In the genomic region with DNA sequence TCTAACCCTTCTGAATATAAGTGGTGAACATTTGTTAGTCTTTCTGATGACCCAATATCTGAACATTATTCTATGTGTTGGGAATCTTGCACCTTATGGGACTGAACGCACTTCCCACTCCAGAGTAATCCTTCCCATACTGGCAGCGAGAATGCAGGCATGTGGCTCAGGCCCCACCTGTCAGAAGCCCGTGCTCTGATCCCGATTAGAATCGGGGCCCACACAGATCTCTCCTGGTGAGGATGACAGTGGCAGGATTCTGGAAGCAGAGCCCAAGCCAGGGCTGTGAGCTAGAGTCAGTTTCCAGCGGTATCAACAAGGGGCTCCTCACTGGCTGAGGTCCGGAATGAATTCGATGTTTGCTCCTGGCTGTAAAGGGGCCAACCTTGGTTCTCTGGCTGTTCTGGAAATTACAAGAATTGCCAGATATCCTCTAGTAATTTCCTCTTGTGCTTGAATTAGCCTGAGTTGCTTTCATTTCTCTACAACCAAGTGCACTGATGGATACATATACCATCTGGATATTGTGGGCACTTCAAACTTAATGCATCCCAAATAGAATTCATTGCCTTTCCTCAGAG, we compare ENCODE assay signal across 19 cellular contexts.
DNase-seq lines count a peak whose midpoint lies in the region; ATAC-seq and TF ChIP-seq lines count a peak whose summit lies in the region.
"Had no signal": no experiment of that assay in that cellular context is flagged by ENCODE, and none has a peak within 500 bp of the region (broad histone marks: within the 10 kb centered on the region; RNA-seq: fewer than 3 reads in every experiment).

No MANE protein-coding gene starts in this region.

- TF ChIP-seq POLR2A in heart left ventricle (IDR thresholded peaks at IDR 0.05), result no peak

- H3K9me3 ChIP-seq in heart left ventricle, result peaks cover 0 to 16% (median 0%) of the 10 kb centered on the region in 12 donors
- peaks cover 0 to 3% of the 10 kb centered on the region in 2 donors for H3K9me3 ChIP-seq in right atrium auricular region
- no peaks in the 10 kb centered on the region for H3K9me3 ChIP-seq in WERI-Rb-1 (ENCODE audit: severe bottlenecking)
- peaks cover 0 to 9% (median 5%) of the 10 kb centered on the region in 5 donors for H3K9me3 ChIP-seq in subcutaneous abdominal adipose tissue (ENCODE audit: control insufficient read depth in 5 of 5, low read length in 5 of 5)

- WGBS in heart left ventricle, 4 donors, result 32 to 50% (median 40%) methylated on average over 8 of the region's 8 CpGs

- no peak for TF ChIP-seq CTCF in heart left ventricle (IDR thresholded peaks at IDR 0.05)
- no peak for TF ChIP-seq CTCF in right atrium auricular region (IDR thresholded peaks at IDR 0.05)
- no peak for TF ChIP-seq CTCF in WERI-Rb-1 (IDR thresholded peaks at IDR 0.05; ENCODE audit: low read depth, low read length)

- no peaks in the 10 kb centered on the region for H3K36me3 ChIP-seq in heart left ventricle
- H3K36me3 ChIP-seq in right atrium auricular region, result no peaks in the 10 kb centered on the region
- H3K36me3 ChIP-seq in WERI-Rb-1, result no peaks in the 10 kb centered on the region
- no peaks in the 10 kb centered on the region for H3K36me3 ChIP-seq in subcutaneous abdominal adipose tissue (ENCODE audit: control insufficient read depth in 5 of 5, insufficient read depth in 5 of 5, low read length in 5 of 5)

- ATAC-seq in heart left ventricle (peak in 1 of 4 donors; percentile 70), left ventricle myocardium superior (peak; percentile 17), HG03521 (IDR thresholded peaks at IDR 0.05; ENCODE audit: unreplicated experiment) (no peak)
- ATAC-seq: A549 had no signal

- no peak for DNase-seq in heart left ventricle
- no peak for DNase-seq in right atrium auricular region (ENCODE audit: low spot score)
- DNase-seq in WERI-Rb-1, result peak; percentile 80
- DNase-seq in left ventricle myocardium superior, result no peak
- no peak for DNase-seq in germinal center (ENCODE audit: low spot score)
- DNase-seq: Caco-2; CD4-positive, alpha-beta T cell; H9; Karpas-422; NCI-H1048; NCI-H1436; NCI-H2081; NCI-H510A; NCI-H748 treated with DMSO at 0.1 percent for 48 hours; OCI-M1; SHP77 treated with DMSO at 0.1 percent for 48 hours had no signal

- H3K4me3 ChIP-seq in heart left ventricle (no peak overlapping the region), right atrium auricular region (no peak overlapping the region), WERI-Rb-1 (ENCODE audit: low read depth, low read length) (no peak overlapping the region), subcutaneous abdominal adipose tissue (ENCODE audit: low read depth in 1 of 5, low read length in 5 of 5) (no peak overlapping the region)
- H3K4me3 ChIP-seq: A549 had no signal

- H3K27me3 ChIP-seq in heart left ventricle (no peaks in the 10 kb centered on the region), right atrium auricular region (no peaks in the 10 kb centered on the region), WERI-Rb-1 (ENCODE audit: insufficient read depth, low read depth, severe bottlenecking) (no peaks in the 10 kb centered on the region), subcutaneous abdominal adipose tissue (ENCODE audit: control insufficient read depth in 5 of 5, insufficient read depth in 4 of 5, low read length in 5 of 5) (no peaks in the 10 kb centered on the region)

- peak overlapping the region in 1 of 5 donors; percentile 42 for H3K9ac ChIP-seq in subcutaneous abdominal adipose tissue (ENCODE audit: low read length in 5 of 5)

- intact Hi-C loops in heart left ventricle (cut with DNase I) (loop anchor here in 1 of 10 donors (2.0 kb wide), 1 partner anchor 61 kb away; no protein-coding TSS in a partner anchor), left ventricle myocardium superior (cut with micrococcal nuclease) (no loop called here)

- H3K27ac ChIP-seq in heart left ventricle (peak overlapping the region in 8 of 12 donors; percentile 2 to 59 (median 44)), right atrium auricular region (no peak overlapping the region), WERI-Rb-1 (peak overlapping the region; percentile 36), subcutaneous abdominal adipose tissue (ENCODE audit: low read depth, low read length) (peak overlapping the region; percentile 75)
- H3K27ac ChIP-seq: A549 had no signal

- H3K4me1 ChIP-seq in heart left ventricle (peaks cover 0 to 15% (median 5%) of the 10 kb centered on the region in 12 donors), right atrium auricular region (no peaks in the 10 kb centered on the region), subcutaneous abdominal adipose tissue (ENCODE audit: control insufficient read depth in 5 of 5, insufficient read depth in 5 of 5, low read length in 5 of 5) (peaks cover 0 to 11% (median 4%) of the 10 kb centered on the region in 5 donors)
- H3K4me1 ChIP-seq: A549, Caco-2 had no signal

Comparison
In these comparisons a context has a peak if more than half of its experiments do, and no peak if none do; other contexts are left out.
1. H3K27ac ChIP-seq: peak in heart left ventricle (8 of 12), WERI-Rb-1 (single experiment) and subcutaneous abdominal adipose tissue (single experiment); none in right atrium auricular region (0 of 2).